In genomic region chr2:124995185-124995912, GRCh38 we compare ENCODE assay signal across 20 cellular contexts.
"Had no signal": no experiment of that assay in that cellular context is flagged by ENCODE, and none has a peak within 500 bp of the region (broad histone marks: within the 10 kb centered on the region; RNA-seq: fewer than 3 reads in every experiment).

No MANE protein-coding gene starts in this region.

- H3K9me3 ChIP-seq: heart left ventricle, mucosa of descending colon, neutrophil, stomach, thoracic aorta, transverse colon had no signal

- H3K27ac ChIP-seq: coronary artery, heart left ventricle, neutrophil, spleen, stomach, thoracic aorta, transverse colon had no signal

- FAIRE-seq: islet of Langerhans had no signal

- H3K4me1 ChIP-seq: heart left ventricle, spleen, stomach, transverse colon had no signal

- DNase-seq: effector CD8-positive, alpha-beta T cell; foreskin melanocyte; heart left ventricle; hippocampal formation; kidney glomerular epithelial cell; mucosa of descending colon; naive thymus-derived CD8-positive, alpha-beta T cell; posterior cingulate gyrus; spleen; stimulated activated CD4-positive, alpha-beta T cell treated with anti-CD3 and anti-CD28 coated beads, Interleukin-15, amount 100 ng/mL, for 24 hours; stimulated activated CD4-positive, alpha-beta T cell treated with anti-CD3 and anti-CD28 coated beads, Interleukin-1b, Interleukin-23, amount 100 ng/mL, for 48 hours; stimulated activated CD4-positive, alpha-beta T cell treated with anti-CD3 and anti-CD28 coated beads, Interleukin-4, amount 100 ng/mL, for 4 hours; stimulated activated naive B cell treated with anti-CD40 and anti-IgM and Interleukin-4, amounts not matched to agents 10 μg/mL and 1 μg/mL and 100 μg/mL, for 72 hours; stomach; substantia nigra; transverse colon had no signal

- H3K4me3 ChIP-seq: coronary artery, heart left ventricle, mucosa of descending colon, spleen, stomach, thoracic aorta, transverse colon had no signal

- H3K27me3 ChIP-seq: heart left ventricle, neutrophil, spleen, stomach, transverse colon had no signal

- H3K36me3 ChIP-seq: heart left ventricle, neutrophil, spleen, stomach, thoracic aorta, transverse colon had no signal
